ENCODE assay signal across 8 cellular contexts in the genomic region with DNA sequence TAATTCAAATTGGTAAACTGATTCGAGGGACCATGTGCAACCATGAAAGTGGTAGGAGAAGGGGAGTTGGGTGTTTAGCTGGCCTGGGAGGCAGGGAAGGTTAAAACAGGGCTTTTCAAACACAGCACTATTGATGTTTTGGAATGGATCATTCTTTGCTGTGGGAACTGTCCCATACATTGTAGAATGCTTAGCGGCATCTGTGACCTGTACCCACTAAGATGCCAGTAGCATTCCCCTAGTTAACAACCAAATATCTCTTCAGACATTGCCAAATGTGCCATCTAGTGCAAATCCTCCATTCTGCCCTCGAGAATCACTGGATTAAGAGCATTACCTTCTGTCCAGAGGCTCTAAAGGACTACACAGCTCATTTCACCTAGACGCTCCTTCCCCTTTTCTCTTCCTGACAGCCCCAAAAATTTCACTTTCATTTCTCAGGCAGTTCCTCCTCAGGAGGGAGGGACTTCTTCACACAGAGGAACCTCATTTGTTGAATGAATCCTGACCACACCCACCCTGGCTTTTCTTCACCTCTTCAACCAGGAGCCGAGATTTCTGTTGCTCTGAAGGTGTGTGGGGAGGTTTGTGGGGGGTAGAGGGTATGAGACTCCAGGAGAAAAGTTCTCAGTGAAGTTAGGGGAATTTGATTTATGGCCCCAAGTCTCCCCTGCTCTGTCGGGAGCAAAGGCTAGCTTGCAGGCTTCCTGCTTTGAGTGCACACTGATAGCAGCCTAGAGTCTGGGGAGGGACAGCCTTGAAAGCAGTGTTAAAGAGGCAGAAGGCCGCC. TPM values are rescaled to one million over a fixed set of nuclear protein-coding genes. Genes with fewer than 3 reads are reported as not detected.
DNase-seq lines count a peak whose midpoint lies in the region; ATAC-seq and TF ChIP-seq lines count a peak whose summit lies in the region.

A gene with protein sequence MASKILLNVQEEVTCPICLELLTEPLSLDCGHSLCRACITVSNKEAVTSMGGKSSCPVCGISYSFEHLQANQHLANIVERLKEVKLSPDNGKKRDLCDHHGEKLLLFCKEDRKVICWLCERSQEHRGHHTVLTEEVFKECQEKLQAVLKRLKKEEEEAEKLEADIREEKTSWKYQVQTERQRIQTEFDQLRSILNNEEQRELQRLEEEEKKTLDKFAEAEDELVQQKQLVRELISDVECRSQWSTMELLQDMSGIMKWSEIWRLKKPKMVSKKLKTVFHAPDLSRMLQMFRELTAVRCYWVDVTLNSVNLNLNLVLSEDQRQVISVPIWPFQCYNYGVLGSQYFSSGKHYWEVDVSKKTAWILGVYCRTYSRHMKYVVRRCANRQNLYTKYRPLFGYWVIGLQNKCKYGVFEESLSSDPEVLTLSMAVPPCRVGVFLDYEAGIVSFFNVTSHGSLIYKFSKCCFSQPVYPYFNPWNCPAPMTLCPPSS (plus strand): TSS at position 513 of the 790 bp plus-strand sequence. CDS start 7,331 bp downstream, outside the sequence.

- DNase-seq in OCI-M1 (lab: John Stamatoyannopoulos, UW) (peak; percentile 93), activated T-helper 1 cell treated with Interleukin-2 at 50 U/mL for 16 hours (ENCODE audit: low read depth) (peak; percentile 24), fibroblast of the aortic adventitia (ENCODE audit: low read depth) (peak; percentile 74), NCI-H1694 treated with DMSO at 0.1 percent for 48 hours (lab: John Stamatoyannopoulos, UW) (no peak)

- H2AFZ ChIP-seq in neuron (ENCODE audit: low read depth, low read length), result peak within 1 kb of the TSS; percentile 67

- H3K36me3 ChIP-seq in neuron (ENCODE audit: insufficient read depth, low read length), result no peaks in the 10 kb centered on the region
- H3K36me3 ChIP-seq in thymus (ENCODE audit: control insufficient read depth, insufficient read depth), result no peaks in the 10 kb centered on the region

- H3K9me3 ChIP-seq in neuron (ENCODE audit: low read length) (no peaks in the 10 kb centered on the region), thymus (ENCODE audit: control insufficient read depth) (no peaks in the 10 kb centered on the region)

- H3K4me3 ChIP-seq in fibroblast of the aortic adventitia (ENCODE audit: low read depth, low read length), result peak within 1 kb of the TSS; percentile 81
- H3K4me3 ChIP-seq in neuron (ENCODE audit: low read length), result peak within 1 kb of the TSS; percentile 34
- H3K4me3 ChIP-seq in thymus (ENCODE audit: low read length), result peak within 1 kb of the TSS; percentile 61

- H3K4me1 ChIP-seq in neuron (ENCODE audit: insufficient read depth, low read length) (no peaks in the 10 kb centered on the region), thymus (ENCODE audit: control insufficient read depth, insufficient read depth, low read length) (peaks cover 6% of the 10 kb centered on the region)

- no peak for TF ChIP-seq CTCF in fibroblast of the aortic adventitia (IDR thresholded peaks at IDR 0.05; ENCODE audit: insufficient read depth, low read length)

- ATAC-seq in GM18858 (IDR thresholded peaks at IDR 0.05; ENCODE audit: unreplicated experiment), result peak; percentile 97
- ATAC-seq in HG02970 (IDR thresholded peaks at IDR 0.05; ENCODE audit: low FRiP score, unreplicated experiment), result peak; percentile 98

- H3K27me3 ChIP-seq in neuron (ENCODE audit: insufficient read depth, low read length) (no peaks in the 10 kb centered on the region), thymus (ENCODE audit: control insufficient read depth, insufficient read depth) (no peaks in the 10 kb centered on the region)

- 24% methylated on average over 7 of the region's 7 CpGs for WGBS in thymus

- peak within 1 kb of the TSS; percentile 75 for H3K27ac ChIP-seq in thymus (ENCODE audit: low read depth)

RNA-seq across cellular contexts. Expression of the gene that starts here (rescaled TPM):
- total RNA-seq in fibroblast of the aortic adventitia (ENCODE audit: low replicate concordance), result 15.5 and 41.0 TPM in 2 replicates
- 8.0 TPM for polyA plus RNA-seq in thymus
